ENCODE assay signal across 1 cellular context in the genomic region with DNA sequence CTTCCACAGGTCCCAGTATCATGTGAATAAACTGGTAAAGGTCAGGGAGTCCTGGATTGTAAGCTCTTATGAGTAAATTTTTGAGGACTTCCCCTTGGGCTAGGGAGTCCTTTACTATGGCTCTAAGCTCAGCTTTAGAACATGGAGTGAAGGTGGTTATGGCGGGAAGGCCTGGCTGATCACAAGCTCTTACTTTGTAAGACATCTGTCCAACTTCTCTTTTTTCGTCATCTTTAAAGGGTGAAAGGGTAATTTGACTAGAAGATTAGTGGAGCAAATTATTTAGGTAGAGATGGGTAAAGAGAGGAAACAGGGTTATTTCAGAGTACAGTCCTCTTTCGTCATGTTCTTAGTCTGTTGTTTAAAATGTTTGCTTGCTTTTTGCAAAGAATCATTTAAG.
TF ChIP-seq lines count a peak whose summit lies in the region.

No MANE protein-coding gene starts in this region.

TF ChIP-seq in A549, 52 proteins besides CTCF, POLR2A, EP300 and RAD21 (continued from another document):
- TF ChIP-seq, protein P1, sequence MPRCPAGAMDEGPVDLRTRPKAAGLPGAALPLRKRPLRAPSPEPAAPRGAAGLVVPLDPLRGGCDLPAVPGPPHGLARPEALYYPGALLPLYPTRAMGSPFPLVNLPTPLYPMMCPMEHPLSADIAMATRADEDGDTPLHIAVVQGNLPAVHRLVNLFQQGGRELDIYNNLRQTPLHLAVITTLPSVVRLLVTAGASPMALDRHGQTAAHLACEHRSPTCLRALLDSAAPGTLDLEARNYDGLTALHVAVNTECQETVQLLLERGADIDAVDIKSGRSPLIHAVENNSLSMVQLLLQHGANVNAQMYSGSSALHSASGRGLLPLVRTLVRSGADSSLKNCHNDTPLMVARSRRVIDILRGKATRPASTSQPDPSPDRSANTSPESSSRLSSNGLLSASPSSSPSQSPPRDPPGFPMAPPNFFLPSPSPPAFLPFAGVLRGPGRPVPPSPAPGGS (IDR thresholded peaks at IDR 0.05) = no peak
- TF ChIP-seq SMC3 (IDR thresholded peaks at IDR 0.05) (no peak), CBX2 (IDR thresholded peaks at IDR 0.05; ENCODE audit: borderline replicate concordance, low read depth) (no peak), EHF (CRISPR knock-in tag; IDR thresholded peaks at IDR 0.05) (no peak), HOXB13 (CRISPR knock-in tag; IDR thresholded peaks at IDR 0.05; ENCODE audit: low read depth) (no peak), RNF2 (IDR thresholded peaks at IDR 0.05; ENCODE audit: borderline replicate concordance, low read depth) (no peak), TP53 (CRISPR knock-in tag; IDR thresholded peaks at IDR 0.05) (no peak), PHF8 (IDR thresholded peaks at IDR 0.05; ENCODE audit: borderline replicate concordance, low read depth) (no peak), ZNF302 (CRISPR knock-in tag; IDR thresholded peaks at IDR 0.05) (no peak), JUN (IDR thresholded peaks at IDR 0.05) (no peak)
- TF ChIP-seq, protein P2, sequence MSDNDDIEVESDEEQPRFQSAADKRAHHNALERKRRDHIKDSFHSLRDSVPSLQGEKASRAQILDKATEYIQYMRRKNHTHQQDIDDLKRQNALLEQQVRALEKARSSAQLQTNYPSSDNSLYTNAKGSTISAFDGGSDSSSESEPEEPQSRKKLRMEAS (IDR thresholded peaks at IDR 0.05) = no peak
- TF ChIP-seq, protein P3, sequence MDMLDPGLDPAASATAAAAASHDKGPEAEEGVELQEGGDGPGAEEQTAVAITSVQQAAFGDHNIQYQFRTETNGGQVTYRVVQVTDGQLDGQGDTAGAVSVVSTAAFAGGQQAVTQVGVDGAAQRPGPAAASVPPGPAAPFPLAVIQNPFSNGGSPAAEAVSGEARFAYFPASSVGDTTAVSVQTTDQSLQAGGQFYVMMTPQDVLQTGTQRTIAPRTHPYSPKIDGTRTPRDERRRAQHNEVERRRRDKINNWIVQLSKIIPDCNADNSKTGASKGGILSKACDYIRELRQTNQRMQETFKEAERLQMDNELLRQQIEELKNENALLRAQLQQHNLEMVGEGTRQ (IDR thresholded peaks at IDR 0.05) = no peak
- TF ChIP-seq, protein P4, sequence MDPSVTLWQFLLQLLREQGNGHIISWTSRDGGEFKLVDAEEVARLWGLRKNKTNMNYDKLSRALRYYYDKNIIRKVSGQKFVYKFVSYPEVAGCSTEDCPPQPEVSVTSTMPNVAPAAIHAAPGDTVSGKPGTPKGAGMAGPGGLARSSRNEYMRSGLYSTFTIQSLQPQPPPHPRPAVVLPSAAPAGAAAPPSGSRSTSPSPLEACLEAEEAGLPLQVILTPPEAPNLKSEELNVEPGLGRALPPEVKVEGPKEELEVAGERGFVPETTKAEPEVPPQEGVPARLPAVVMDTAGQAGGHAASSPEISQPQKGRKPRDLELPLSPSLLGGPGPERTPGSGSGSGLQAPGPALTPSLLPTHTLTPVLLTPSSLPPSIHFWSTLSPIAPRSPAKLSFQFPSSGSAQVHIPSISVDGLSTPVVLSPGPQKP (IDR thresholded peaks at IDR 0.05; ENCODE audit: low read depth, low read length) = no peak
